ENCODE assay signal across 33 cellular contexts in genomic region chr17:39854909-39855308, GRCh38. TPM values are rescaled to one million over a fixed set of nuclear protein-coding genes. Genes with fewer than 3 reads are reported as not detected.
A peak's percentile ranks its signal among the peaks of the same experiment; 100 is the strongest.
DNase-seq lines count a peak whose midpoint lies in the region; ATAC-seq and TF ChIP-seq lines count a peak whose summit lies in the region.
"Had no signal": no experiment of that assay in that cellular context is flagged by ENCODE, and none has a peak within 500 bp of the region (broad histone marks: within the 10 kb centered on the region; RNA-seq: fewer than 3 reads in every experiment).

No MANE protein-coding gene starts in this region.

- peaks cover 12% of the 10 kb centered on the region for H3K27me3 ChIP-seq in osteoblast (ENCODE audit: insufficient read depth, low read length)
- H3K27me3 ChIP-seq: hepatocyte had no signal

- no peaks in the 10 kb centered on the region for H3K9me3 Mint-ChIP-seq in activated CD8-positive, alpha-beta memory T cell treated with anti-CD3 and anti-CD28 coated beads, Interleukin-2, amount 10 ng/mL, durations not matched to agents 7 days and 5 days (ENCODE audit: low read depth)
- H3K9me3 Mint-ChIP-seq in activated naive CD8-positive, alpha-beta T cell treated with anti-CD3 and anti-CD28 coated beads, Interleukin-2, amount 50 U/mL, for 24 hours, result no peaks in the 10 kb centered on the region
- no peaks in the 10 kb centered on the region for H3K9me3 Mint-ChIP-seq in stimulated activated memory B cell treated with anti-CD40 and anti-IgM and Interleukin-4, amounts not matched to agents 10 μg/mL and 1 μg/mL and 100 μg/mL, for 72 hours

- no peaks in the 10 kb centered on the region for H4K20me1 ChIP-seq in osteoblast (ENCODE audit: insufficient read depth, low read length)

- H3K4me3 ChIP-seq in HEK293 (ENCODE audit: low read depth, low read length) (no peak overlapping the region), osteoblast (ENCODE audit: insufficient read depth, low read length) (no peak overlapping the region)
- H3K4me3 ChIP-seq: A549, gastrocnemius medialis, hepatocyte, prostate gland, sigmoid colon, thoracic aorta, uterus had no signal

- H2AFZ ChIP-seq in osteoblast (ENCODE audit: low read length), result no peak overlapping the region
- H2AFZ ChIP-seq: hepatocyte had no signal

- ATAC-seq in activated CD8-positive, alpha-beta memory T cell treated with anti-CD3 and anti-CD28 coated beads, Interleukin-2, amount 10 ng/mL, durations not matched to agents 7 days and 5 days, result no peak
- ATAC-seq in activated naive CD8-positive, alpha-beta T cell treated with anti-CD3 and anti-CD28 coated beads, Interleukin-2, amount 50 U/mL, for 24 hours, result no peak
- no peak for ATAC-seq in stimulated activated memory B cell treated with anti-CD40 and anti-IgM and Interleukin-4, amounts not matched to agents 10 μg/mL and 1 μg/mL and 100 μg/mL, for 72 hours
- ATAC-seq: A549, gastrocnemius medialis, SK-N-SH treated with all-trans-retinoic acid at 6 μM for 48 hours had no signal

- H3K27ac Mint-ChIP-seq in activated CD8-positive, alpha-beta memory T cell treated with anti-CD3 and anti-CD28 coated beads, Interleukin-2, amount 10 ng/mL, durations not matched to agents 7 days and 5 days, result peak overlapping the region; percentile 34
- peak overlapping the region; percentile 57 for H3K27ac Mint-ChIP-seq in activated naive CD8-positive, alpha-beta T cell treated with anti-CD3 and anti-CD28 coated beads, Interleukin-2, amount 50 U/mL, for 24 hours
- H3K27ac Mint-ChIP-seq in stimulated activated memory B cell treated with anti-CD40 and anti-IgM and Interleukin-4, amounts not matched to agents 10 μg/mL and 1 μg/mL and 100 μg/mL, for 72 hours, result peak overlapping the region; percentile 66
- H3K27ac Mint-ChIP-seq: activated CD4-positive, alpha-beta T cell treated with anti-CD3 and anti-CD28 coated beads, Interleukin-2, amount 10 ng/mL, durations not matched to agents 7 days and 5 days had no signal

- H3K4me1 ChIP-seq in HEK293 (ENCODE audit: control insufficient read depth, insufficient read depth, low read length) (0 out of 2 replicates have a peak, but pooled peaks cover 2% of the 10 kb centered on the region), osteoblast (ENCODE audit: insufficient read depth, low read length) (no peaks in the 10 kb centered on the region)
- H3K4me1 ChIP-seq: A549, gastrocnemius medialis, prostate gland, sigmoid colon, uterus had no signal

- no peak overlapping the region for H3K4me2 ChIP-seq in osteoblast (ENCODE audit: insufficient read depth, low read length)
- H3K4me2 ChIP-seq: A549, hepatocyte had no signal

- H3K36me3 Mint-ChIP-seq in activated CD8-positive, alpha-beta memory T cell treated with anti-CD3 and anti-CD28 coated beads, Interleukin-2, amount 10 ng/mL, durations not matched to agents 7 days and 5 days, result peaks cover 26% of the 10 kb centered on the region
- H3K36me3 Mint-ChIP-seq in activated naive CD8-positive, alpha-beta T cell treated with anti-CD3 and anti-CD28 coated beads, Interleukin-2, amount 50 U/mL, for 24 hours (ENCODE audit: low read depth), result peaks cover 46% of the 10 kb centered on the region
- peaks cover 54% of the 10 kb centered on the region for H3K36me3 Mint-ChIP-seq in stimulated activated memory B cell treated with anti-CD40 and anti-IgM and Interleukin-4, amounts not matched to agents 10 μg/mL and 1 μg/mL and 100 μg/mL, for 72 hours

- CTCF ChIA-PET in activated CD8-positive, alpha-beta memory T cell treated with anti-CD3 and anti-CD28 coated beads, Interleukin-2, amount 10 ng/mL, durations not matched to agents 7 days and 5 days (lab: Charles Lee), result interaction anchor here (1.4 kb wide), 1 partner anchor 124 kb away, joined by 3 read pairs; the partner anchor contains the start of gene MIEN1
- CTCF ChIA-PET in HEK293 (lab: Yijun Ruan, JAX), result no interaction called here

- H3K36me3 ChIP-seq in HEK293 (ENCODE audit: control insufficient read depth in 2 of 2, insufficient read depth in 1 of 2, low read length in 2 of 2) (no peaks in the 10 kb centered on the region), osteoblast (ENCODE audit: insufficient read depth, low read length) (no peaks in the 10 kb centered on the region)
- H3K36me3 ChIP-seq: gastrocnemius medialis, prostate gland, sigmoid colon, thoracic aorta, uterus had no signal

- H3K4me3 Mint-ChIP-seq in activated CD8-positive, alpha-beta memory T cell treated with anti-CD3 and anti-CD28 coated beads, Interleukin-2, amount 10 ng/mL, durations not matched to agents 7 days and 5 days, result no peak overlapping the region
- no peak overlapping the region for H3K4me3 Mint-ChIP-seq in activated naive CD8-positive, alpha-beta T cell treated with anti-CD3 and anti-CD28 coated beads, Interleukin-2, amount 50 U/mL, for 24 hours
- H3K4me3 Mint-ChIP-seq in stimulated activated memory B cell treated with anti-CD40 and anti-IgM and Interleukin-4, amounts not matched to agents 10 μg/mL and 1 μg/mL and 100 μg/mL, for 72 hours, result peak overlapping the region; percentile 1
- H3K4me3 Mint-ChIP-seq: activated CD4-positive, alpha-beta T cell treated with anti-CD3 and anti-CD28 coated beads, Interleukin-2, amount 10 ng/mL, durations not matched to agents 7 days and 5 days had no signal

- H3K27ac ChIP-seq in HEK293 (ENCODE audit: extremely low read depth, low read depth, low read length), result no peak overlapping the region
- H3K27ac ChIP-seq in osteoblast (ENCODE audit: low read depth, low read length), result no peak overlapping the region
- H3K27ac ChIP-seq: A549, gastrocnemius medialis, hepatocyte, prostate gland, sigmoid colon, thoracic aorta, uterus, VCaP had no signal

- no peaks in the 10 kb centered on the region for H3K27me3 Mint-ChIP-seq in activated CD8-positive, alpha-beta memory T cell treated with anti-CD3 and anti-CD28 coated beads, Interleukin-2, amount 10 ng/mL, durations not matched to agents 7 days and 5 days
- no peaks in the 10 kb centered on the region for H3K27me3 Mint-ChIP-seq in activated naive CD8-positive, alpha-beta T cell treated with anti-CD3 and anti-CD28 coated beads, Interleukin-2, amount 50 U/mL, for 24 hours
- no peaks in the 10 kb centered on the region for H3K27me3 Mint-ChIP-seq in stimulated activated memory B cell treated with anti-CD40 and anti-IgM and Interleukin-4, amounts not matched to agents 10 μg/mL and 1 μg/mL and 100 μg/mL, for 72 hours
- H3K27me3 Mint-ChIP-seq: activated CD4-positive, alpha-beta T cell treated with anti-CD3 and anti-CD28 coated beads, Interleukin-2, amount 10 ng/mL, durations not matched to agents 7 days and 5 days had no signal

- no peak for DNase-seq in activated CD8-positive, alpha-beta memory T cell treated with anti-CD3 and anti-CD28 coated beads, Interleukin-2, amount 10 ng/mL, durations not matched to agents 7 days and 5 days
- DNase-seq in activated CD8-positive, alpha-beta memory T cell treated with anti-CD3 and anti-CD28 coated beads, Interleukin-2, amount 50 U/mL, for 48 hours, result no peak
- no peak for DNase-seq in activated naive CD8-positive, alpha-beta T cell treated with anti-CD3 and anti-CD28 coated beads, Interleukin-2, amount 50 U/mL, for 24 hours
- no peak for DNase-seq in germinal center (ENCODE audit: low spot score)
- DNase-seq in osteoblast (ENCODE audit: insufficient read length, low spot score, missing footprints), result no peak
- DNase-seq in hippocampal formation (lab: John Stamatoyannopoulos, UW), result no peak
- DNase-seq: activated CD4-positive, alpha-beta T cell treated with anti-CD3 and anti-CD28 coated beads, Interleukin-2, amount 10 ng/mL, durations not matched to agents 7 days and 5 days; activated CD8-positive, alpha-beta memory T cell treated with anti-CD3 and anti-CD28 coated beads, Interleukin-2, amount 50 U/mL, for 4 hours; activated effector memory CD4-positive, alpha-beta T cell treated with anti-CD3 and anti-CD28 coated beads, Interleukin-2, amount 50 U/mL, for 16 hours; AML-193; cerebellar nuclear complex; COR-L47; DMS79; gastrocnemius medialis; GF-D8; KBM-7; mesenchymal stem cell; MM.1S; NCI-H1417; NCI-H2081 treated with DMSO at 0.1 percent for 48 hours; NCI-H82; sigmoid colon; stimulated activated CD4-positive, alpha-beta T cell treated with anti-CD3 and anti-CD28 coated beads, Interleukin-4, amount 100 ng/mL, for 4 hours; stimulated activated naive CD4-positive, alpha-beta T cell treated with Interleukin-2 at 50 U/mL for 16 hours; uterus had no signal

- POLR2A ChIA-PET in HEK293 (lab: Yijun Ruan, JAX), result no interaction called here

- H3K9me3 ChIP-seq in HEK293 (ENCODE audit: control insufficient read depth, insufficient read depth, low read depth, low read length) (no peaks in the 10 kb centered on the region), osteoblast (ENCODE audit: low read depth, low read length) (no peaks in the 10 kb centered on the region)
- H3K9me3 ChIP-seq: A549, gastrocnemius medialis, prostate gland, sigmoid colon, thoracic aorta, uterus had no signal

- TF ChIP-seq CTCF in HEK293 (tag by site-specific recombination; IDR thresholded peaks at IDR 0.05), result no peak
- no peak for TF ChIP-seq CTCF in osteoblast (IDR thresholded peaks at IDR 0.05; ENCODE audit: extremely low read depth, low read depth, low read length)

- H3K79me2 ChIP-seq in osteoblast (ENCODE audit: insufficient read depth, low read length), result no peaks in the 10 kb centered on the region
- H3K79me2 ChIP-seq: hepatocyte had no signal

- H3K4me1 Mint-ChIP-seq in activated CD8-positive, alpha-beta memory T cell treated with anti-CD3 and anti-CD28 coated beads, Interleukin-2, amount 10 ng/mL, durations not matched to agents 7 days and 5 days, result peaks cover 57% of the 10 kb centered on the region
- H3K4me1 Mint-ChIP-seq in activated naive CD8-positive, alpha-beta T cell treated with anti-CD3 and anti-CD28 coated beads, Interleukin-2, amount 50 U/mL, for 24 hours, result peaks cover 61% of the 10 kb centered on the region
- H3K4me1 Mint-ChIP-seq in stimulated activated memory B cell treated with anti-CD40 and anti-IgM and Interleukin-4, amounts not matched to agents 10 μg/mL and 1 μg/mL and 100 μg/mL, for 72 hours, result peaks cover 67% of the 10 kb centered on the region

TF ChIP-seq in HEK293, 187 proteins besides CTCF, POLR2A, EP300 and RAD21 (continues in another document):
- no peak for TF ChIP-seq ZNF510 (tag by site-specific recombination; IDR thresholded peaks at IDR 0.05; ENCODE audit: insufficient replicate concordance)

RNA-seq across cellular contexts. Expression of gene IKZF3, which starts 9.2 kb away (rescaled TPM):
- 100 to 1,000 TPM in 1 of 2 experiments, 10 to 100 TPM in 1; 70.8 to 119 TPM for total RNA-seq in activated CD8-positive, alpha-beta memory T cell treated with anti-CD3 and anti-CD28 coated beads, Interleukin-2, amount 10 ng/mL, durations not matched to agents 7 days and 5 days
- not detected in 2 replicates for total RNA-seq in osteoblast

RNA-seq across cellular contexts. Expression of gene ZPBP2, which starts 13.1 kb away (rescaled TPM):
- under 1 TPM in 1 of 2 experiments, not detected in 1; 0.19 TPM for total RNA-seq in activated CD8-positive, alpha-beta memory T cell treated with anti-CD3 and anti-CD28 coated beads, Interleukin-2, amount 10 ng/mL, durations not matched to agents 7 days and 5 days
- total RNA-seq in osteoblast, result not detected in 2 replicates
- total RNA-seq: activated CD4-positive, alpha-beta T cell treated with anti-CD3 and anti-CD28 coated beads, Interleukin-2, amount 10 ng/mL, durations not matched to agents 7 days and 5 days; gastrocnemius medialis; hepatocyte; sigmoid colon; thoracic aorta; uterus had no signal

Comparison
In these comparisons a context has a peak if more than half of its experiments do, and no peak if none do; other contexts are left out.
1. RNA of gene IKZF3, which starts 9.2 kb away (total RNA-seq): 70.8 to 119 TPM in activated CD8-positive, alpha-beta memory T cell treated with anti-CD3 and anti-CD28 coated beads, Interleukin-2, amount 10 ng/mL, durations not matched to agents 7 days and 5 days; not detected in osteoblast; every median in the first group is over 10 times any median in the second.
2. Peak in every context shown above with its lines, with median percentiles within 50 percentile points of each other: H3K27ac Mint-ChIP-seq.